2 cellular contexts compared by ENCODE assay signal in genomic region chr2:11574176-11575046, GRCh38.
TF ChIP-seq lines count a peak whose summit lies in the region.

No MANE protein-coding gene starts in this region.

TF ChIP-seq in IMR-90, 13 proteins besides CTCF, POLR2A, EP300 and RAD21:
- TF ChIP-seq BHLHE40 (IDR thresholded peaks at IDR 0.05; ENCODE audit: low read depth, low read length) = peak; percentile 49; the same call in 1 of the 2 replicates
- no peak for TF ChIP-seq RFX5 (IDR thresholded peaks at IDR 0.05; ENCODE audit: low read depth, low read length)
- TF ChIP-seq USF2 (IDR thresholded peaks at IDR 0.05; ENCODE audit: low read depth, low read length) = 0 out of 2 replicates have a peak, but pooled peaks have one; percentile 21

TF ChIP-seq in H1, 55 proteins besides CTCF, POLR2A, EP300 and RAD21:
- TF ChIP-seq NRF1 (IDR thresholded peaks at IDR 0.05; ENCODE audit: low read depth, low read length) (no peak), ATF2 (IDR thresholded peaks at IDR 0.05; ENCODE audit: low read length) (no peak), SIX5 (IDR thresholded peaks at IDR 0.05; ENCODE audit: low read depth, low read length) (no peak), BCL11A (IDR thresholded peaks at IDR 0.05; ENCODE audit: low read depth in 2 of 2, low read length in 2 of 2) (no peak), CHD2 (IDR thresholded peaks at IDR 0.05; ENCODE audit: low read length) (no peak), KDM5A (IDR thresholded peaks at IDR 0.05; ENCODE audit: low read length) (no peak), HDAC2 (IDR thresholded peaks at IDR 0.05; ENCODE audit: borderline replicate concordance in 1 of 2, low read depth in 2 of 2, low read length in 2 of 2) (no peak), NANOG (IDR thresholded peaks at IDR 0.05; ENCODE audit: insufficient read depth, low read depth, low read length, poor library complexity, severe bottlenecking) (no peak), GTF2F1 (IDR thresholded peaks at IDR 0.05; ENCODE audit: borderline replicate concordance, low read depth, low read length) (no peak), JUND (IDR thresholded peaks at IDR 0.05; ENCODE audit: low read length) (no peak), HDAC6 (IDR thresholded peaks at IDR 0.05; ENCODE audit: low read depth, low read length) (no peak), BACH1 (IDR thresholded peaks at IDR 0.05; ENCODE audit: low read length) (no peak), GABPA (IDR thresholded peaks at IDR 0.05; ENCODE audit: borderline replicate concordance, insufficient read depth, low read length) (no peak), E2F6 (IDR thresholded peaks at IDR 0.05) (no peak), SUZ12 (IDR thresholded peaks at IDR 0.05; ENCODE audit: low read length) (no peak), SP2 (IDR thresholded peaks at IDR 0.05; ENCODE audit: low read length) (no peak), RFX5 (IDR thresholded peaks at IDR 0.05; ENCODE audit: borderline replicate concordance, low read depth, low read length) (no peak), ZNF274 (IDR thresholded peaks at IDR 0.05; ENCODE audit: borderline replicate concordance, extremely low read depth, low read length) (no peak), EGR1 (IDR thresholded peaks at IDR 0.05; ENCODE audit: borderline replicate concordance, low read depth, low read length) (no peak)
